Comparison of ENCODE assay signal across 8 cellular contexts in genomic region chr2:86038291-86039081, GRCh38.
DNase-seq lines count a peak whose midpoint lies in the region; ATAC-seq and TF ChIP-seq lines count a peak whose summit lies in the region.

No MANE protein-coding gene starts in this region.

- TF ChIP-seq POLR2A in GM19099 (IDR thresholded peaks at IDR 0.05; ENCODE audit: extremely low read depth, insufficient read length, low read depth) = peak; percentile 38

- DNase-seq in SK-MEL-5 (ENCODE audit: low read depth, low spot score) (peak; percentile 25), amniotic epithelial cell (ENCODE audit: low read depth) (peak; percentile 92), memory B cell (ENCODE audit: low spot score in 2 of 2) (no peak), retina (no peak), NCI-H345 treated with DMSO at 0.1 percent for 48 hours (lab: John Stamatoyannopoulos, UW; ENCODE audit: unreplicated experiment) (no peak), MG63 (no peak)

- peaks cover 52% of the 10 kb centered on the region for H3K4me1 Mint-ChIP-seq in memory B cell

- H3K27me3 ChIP-seq in stomach smooth muscle (ENCODE audit: control insufficient read depth in 1 of 2, insufficient read depth in 2 of 2, low read length in 2 of 2) (no peaks in the 10 kb centered on the region), MG63 (no peaks in the 10 kb centered on the region)

- H3K4me3 Mint-ChIP-seq in memory B cell = peak overlapping the region; percentile 19

- H3K27ac ChIP-seq in stomach smooth muscle (ENCODE audit: low read length) = peak overlapping the region; percentile 88

- peaks cover 40 to 60% of the 10 kb centered on the region in 2 donors for H3K36me3 ChIP-seq in stomach smooth muscle (ENCODE audit: control insufficient read depth in 2 of 2, insufficient read depth in 2 of 2, low read length in 2 of 2)
- H3K36me3 ChIP-seq in MG63 = peaks cover 81% of the 10 kb centered on the region

- H3K9ac ChIP-seq in stomach smooth muscle (ENCODE audit: low read length in 2 of 2) = no peak overlapping the region

- peaks cover 15% of the 10 kb centered on the region for H3K36me3 Mint-ChIP-seq in memory B cell

- no peaks in the 10 kb centered on the region for H3K27me3 Mint-ChIP-seq in memory B cell

- H3K27ac Mint-ChIP-seq in memory B cell = peak overlapping the region; percentile 99

- peak; percentile 4 for ATAC-seq in memory B cell (ENCODE audit: low read depth)

- no peaks in the 10 kb centered on the region for H3K9me3 ChIP-seq in stomach smooth muscle (ENCODE audit: control insufficient read depth in 2 of 2, low read length in 2 of 2)
- no peaks in the 10 kb centered on the region for H3K9me3 ChIP-seq in MG63

- H3K9me3 Mint-ChIP-seq in memory B cell = no peaks in the 10 kb centered on the region

- no peak overlapping the region for H3K4me3 ChIP-seq in stomach smooth muscle (ENCODE audit: low read length in 2 of 2)
- H3K4me3 ChIP-seq in MG63 = no peak overlapping the region

- in situ Hi-C loops in SK-MEL-5 (cut with HindIII; ENCODE audit: low pct_unique_long_range_greater_than_20kb, low sequenced_read_pairs) = no loop called here

- H3K4me1 ChIP-seq in stomach smooth muscle (ENCODE audit: control insufficient read depth, insufficient read depth, low read length) = peaks cover 40% of the 10 kb centered on the region

Comparison
In these comparisons a context has a peak if more than half of its experiments do, and no peak if none do; other contexts are left out.
1. DNase-seq: peak in SK-MEL-5 (single experiment) and amniotic epithelial cell (single experiment); none in memory B cell (0 of 2), retina (single experiment), NCI-H345 treated with DMSO at 0.1 percent for 48 hours (single experiment) and MG63 (single experiment).